In the genomic region with DNA sequence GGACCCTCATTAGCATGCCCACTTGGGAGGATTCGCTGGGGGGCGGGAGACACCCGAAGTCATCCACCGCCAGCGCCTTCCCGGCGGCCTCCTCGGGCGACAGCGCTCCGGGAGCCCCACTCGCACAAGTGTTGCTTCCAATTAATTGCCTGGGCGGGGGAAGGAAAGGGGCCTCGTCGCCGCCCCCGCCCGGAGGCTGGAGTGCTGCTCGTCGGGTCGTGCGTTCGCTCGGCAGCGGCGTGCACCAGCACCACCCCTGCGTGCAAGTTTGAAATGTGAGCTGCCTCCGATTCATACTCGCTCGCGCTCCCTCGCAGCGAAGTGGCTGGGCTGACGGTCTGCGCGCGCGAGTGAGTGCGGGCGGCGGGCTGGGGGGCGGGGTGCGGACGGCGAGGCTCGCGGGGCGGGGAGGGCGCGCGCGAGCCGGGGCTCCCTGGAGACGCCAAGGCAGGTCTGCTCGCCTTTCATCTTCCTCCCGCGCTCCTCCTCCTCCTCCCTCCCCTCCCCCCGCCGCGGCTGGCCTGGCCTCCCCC, we compare ENCODE assay signal across 8 cellular contexts.
DNase-seq lines count a peak whose midpoint lies in the region; ATAC-seq and TF ChIP-seq lines count a peak whose summit lies in the region.

No MANE protein-coding gene starts in this region.

- no peaks in the 10 kb centered on the region for H3K27me3 ChIP-seq in BLaER1 treated with 17β-estradiol and CSF1 and Interleukin-3, amounts not matched to agents 10 nM and 100 nM
- no peaks in the 10 kb centered on the region for H3K27me3 ChIP-seq in brain microvascular endothelial cell (replicated peaks)

- no peaks in the 10 kb centered on the region for H3K9me3 ChIP-seq in BLaER1 treated with 17β-estradiol and CSF1 and Interleukin-3, amounts not matched to agents 10 nM and 100 nM (replicated peaks in 1 of 11)
- H3K9me3 ChIP-seq in iPS-18c (ENCODE audit: control insufficient read depth, insufficient read depth, low read length) = no peaks in the 10 kb centered on the region

- peak overlapping the region; percentile 90 to 99 (median 93) for H3K9ac ChIP-seq in BLaER1 treated with 17β-estradiol and CSF1 and Interleukin-3, amounts not matched to agents 10 nM and 100 nM

- peak overlapping the region; percentile 76 to 100 (median 97) for H3K4me2 ChIP-seq in BLaER1 treated with 17β-estradiol and CSF1 and Interleukin-3, amounts not matched to agents 10 nM and 100 nM

- in situ Hi-C loops in brain microvascular endothelial cell (cut with HindIII; ENCODE audit: low pct_ligation_motif_present, low sequenced_read_pairs) = no loop called here

- H4K20me1 ChIP-seq in BLaER1 treated with 17β-estradiol and CSF1 and Interleukin-3, amounts not matched to agents 10 nM and 100 nM = peaks cover 28 to 44% (median 38%) of the 10 kb centered on the region in 11 experiments; a peak in 20 of 22 replicates

- peak; percentile 42 for DNase-seq in T-helper 22 cell (ENCODE audit: low read depth)
- peak; percentile 69 for DNase-seq in brain microvascular endothelial cell

- H3K27me3 Mint-ChIP-seq in IgD-negative memory B cell = peaks cover 3% of the 10 kb centered on the region

- no peaks in the 10 kb centered on the region for H3K36me3 Mint-ChIP-seq in IgD-negative memory B cell

- peak overlapping the region; percentile 73 to 90 (median 84) for H3K4me3 Mint-ChIP-seq in IgD-negative memory B cell

- peak; percentile 28 for ATAC-seq in GM19372 (IDR thresholded peaks at IDR 0.05; ENCODE audit: low read depth, unreplicated experiment)
- ATAC-seq in GM18873 (IDR thresholded peaks at IDR 0.05; ENCODE audit: low FRiP score, unreplicated experiment) = no peak

- peaks cover 28 to 47% (median 38%) of the 10 kb centered on the region in 3 donors for H3K4me1 Mint-ChIP-seq in IgD-negative memory B cell

- no peak for TF ChIP-seq CTCF in brain microvascular endothelial cell (IDR thresholded peaks at IDR 0.05; ENCODE audit: low read depth, low read length, missing control alignments)

- H3K27ac ChIP-seq in BLaER1 treated with 17β-estradiol and CSF1 and Interleukin-3, amounts not matched to agents 10 nM and 100 nM = peak overlapping the region; percentile 76 to 99 (median 93)
- H3K27ac ChIP-seq in brain microvascular endothelial cell (peak overlapping the region; percentile 50), skin epidermis (peak overlapping the region; percentile 60 to 95 (median 88))

- H3K27ac Mint-ChIP-seq in IgD-negative memory B cell = peak overlapping the region in 2 of 3 donors; percentile 67 to 95

- H3K36me3 ChIP-seq in BLaER1 treated with 17β-estradiol and CSF1 and Interleukin-3, amounts not matched to agents 10 nM and 100 nM = peaks cover 0 to 26% (median 8%) of the 10 kb centered on the region in 11 experiments; a peak in 9 of 22 replicates
- no peaks in the 10 kb centered on the region for H3K36me3 ChIP-seq in brain microvascular endothelial cell (replicated peaks)

- H3K4me3 ChIP-seq in BLaER1 treated with 17β-estradiol and CSF1 and Interleukin-3, amounts not matched to agents 10 nM and 100 nM = peak overlapping the region; percentile 75 to 88 (median 86)
- H3K4me3 ChIP-seq in brain microvascular endothelial cell (ENCODE audit: low read depth, low read length) (peak overlapping the region; percentile 51), iPS-18c (ENCODE audit: insufficient read depth, low read depth, low read length) (peak overlapping the region; percentile 61), skin epidermis (peak overlapping the region; percentile 34 to 69 (median 55))

- peaks cover 80 to 87% (median 84%) of the 10 kb centered on the region in 10 experiments for H3K4me1 ChIP-seq in BLaER1 treated with 17β-estradiol and CSF1 and Interleukin-3, amounts not matched to agents 10 nM and 100 nM

- no peaks in the 10 kb centered on the region for H3K9me3 Mint-ChIP-seq in IgD-negative memory B cell
